8 cellular contexts compared by ENCODE assay signal in the genomic region with DNA sequence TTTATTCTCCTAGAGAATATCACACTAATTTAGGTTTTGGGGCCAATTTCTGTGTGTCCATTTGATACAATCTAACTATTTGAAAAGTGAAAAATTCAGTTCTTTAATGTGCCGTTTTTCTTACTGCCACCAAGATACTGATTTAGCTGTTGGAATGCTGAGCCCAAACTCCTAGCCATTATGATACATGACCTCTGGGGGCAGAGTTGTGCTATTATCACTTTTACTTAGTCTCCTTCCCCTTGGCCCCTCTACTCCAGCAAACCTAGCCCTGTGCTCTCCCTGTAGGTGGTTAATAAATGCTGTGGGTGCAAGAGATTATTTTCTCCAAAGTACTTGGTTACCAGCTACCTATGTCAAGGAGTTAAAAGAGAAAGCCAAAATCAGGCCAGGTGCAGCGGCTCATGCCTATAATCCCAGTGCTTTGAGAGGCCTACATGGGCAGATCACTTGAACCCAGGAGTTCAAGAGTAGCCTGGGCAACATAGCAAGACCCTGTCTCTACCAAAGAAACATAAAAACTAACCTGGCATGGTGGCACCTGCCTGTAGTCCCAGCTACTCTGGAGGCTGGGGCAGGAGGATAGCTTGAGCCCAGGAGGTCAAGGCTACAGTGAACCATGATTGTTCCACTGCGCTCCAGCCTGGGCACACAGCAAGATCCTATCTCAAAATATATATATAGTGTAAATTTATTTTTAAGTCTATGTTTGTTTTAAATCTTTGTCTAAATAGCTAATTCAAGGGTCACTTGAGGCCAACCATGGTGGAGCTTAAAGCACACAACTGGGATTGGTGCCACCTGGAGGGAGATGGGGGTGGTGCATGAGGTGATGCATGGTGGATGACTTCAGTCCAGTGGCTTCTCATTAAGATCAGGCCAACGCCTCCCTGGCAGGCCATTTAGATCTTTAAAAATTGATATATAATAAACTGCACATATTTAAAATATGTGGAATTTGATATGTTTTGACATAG.
A peak's percentile ranks its signal among the peaks of the same experiment; 100 is the strongest.
DNase-seq lines count a peak whose midpoint lies in the region; ATAC-seq lines count a peak whose summit lies in the region.

No MANE protein-coding gene starts in this region.

- H3K9me3 ChIP-seq in iPS DF 6.9 (ENCODE audit: control insufficient read depth, insufficient read depth, low read length) = no peaks in the 10 kb centered on the region

- WGBS in iPS DF 6.9 (ENCODE audit: insufficient coverage, insufficient read length) = no CpG with 5 or more reads among the region's 4 CpGs

- H3K27ac ChIP-seq in iPS DF 6.9 (ENCODE audit: low read length) = no peak overlapping the region

- no peak for ATAC-seq in stimulated activated naive CD8-positive, alpha-beta T cell treated with anti-CD3 and anti-CD28 coated beads, Interleukin-15, Interleukin-2, amounts not matched to agents 100 U/mL and 50 U/mL, for 24 hours
- ATAC-seq in GM21447 (IDR thresholded peaks at IDR 0.05; ENCODE audit: unreplicated experiment) (no peak), HG03520 (IDR thresholded peaks at IDR 0.05; ENCODE audit: unreplicated experiment) (no peak)

- no peak overlapping the region for H3K4me3 ChIP-seq in iPS DF 6.9 (ENCODE audit: low read length)

- H3K36me3 ChIP-seq in iPS DF 6.9 (ENCODE audit: control insufficient read depth, insufficient read depth, low read length) = no peaks in the 10 kb centered on the region

- H3K4me1 ChIP-seq in iPS DF 6.9 (ENCODE audit: control insufficient read depth, insufficient read depth, low read length) = no peaks in the 10 kb centered on the region

- DNase-seq in activated gamma-delta T cell treated with Interleukin-2 at 50 U/mL for 16 hours (peak; percentile 22), activated gamma-delta T cell (lab: John Stamatoyannopoulos, UW) (no peak), NCI-H1048 (lab: John Stamatoyannopoulos, UW) (peak; percentile 7), iPS DF 6.9 (ENCODE audit: low read depth, low spot score) (peak; percentile 50)
- peak; percentile 31 for DNase-seq in activated naive CD4-positive, alpha-beta T cell treated with Interleukin-2 at 50 U/mL for 16 hours
- peak; percentile 53 for DNase-seq in stimulated activated naive CD8-positive, alpha-beta T cell treated with anti-CD3 and anti-CD28 coated beads, Interleukin-15, Interleukin-2, amounts not matched to agents 100 U/mL and 50 U/mL, for 24 hours

- no peaks in the 10 kb centered on the region for H3K27me3 ChIP-seq in iPS DF 6.9 (ENCODE audit: control insufficient read depth, insufficient read depth, low read length)
